32 cellular contexts compared by ENCODE assay signal in genomic region chr6:168925671-168926070, GRCh38.
"Had no signal": no experiment of that assay in that cellular context is flagged by ENCODE, and none has a peak within 500 bp of the region (broad histone marks: within the 10 kb centered on the region; RNA-seq: fewer than 3 reads in every experiment).

No MANE protein-coding gene starts in this region.

- H3K4me3 Mint-ChIP-seq: activated B cell treated with CpG ODN at 0.5 μM for 24 hours; activated CD8-positive, alpha-beta T cell treated with anti-CD3 and anti-CD28 coated beads for 36 hours; activated naive CD8-positive, alpha-beta T cell; activated T-cell treated with anti-CD3 and anti-CD28 coated beads, Interleukin-2, amount 50 U/mL, for 4 hours; activated T-helper 17 cell treated with anti-CD3 and anti-CD28 coated beads, Interleukin-2, amount 50 U/mL, for 72 hours; central memory CD8-positive, alpha-beta T cell; effector memory CD8-positive, alpha-beta T cell; T-helper 17 cell; T-helper 2 cell treated with Interferon-gamma antibody and Interleukin-4, amounts not matched to agents 5 μg/mL and 100 μg/mL, for 36 hours had no signal

- H3K4me1 Mint-ChIP-seq: activated B cell treated with CpG ODN at 0.5 μM for 24 hours; activated T-helper 17 cell treated with anti-CD3 and anti-CD28 coated beads, Interleukin-2, amount 50 U/mL, for 72 hours; central memory CD8-positive, alpha-beta T cell; T-helper 17 cell had no signal

- H3K27ac Mint-ChIP-seq: activated B cell treated with CpG ODN at 0.5 μM for 24 hours; activated CD8-positive, alpha-beta T cell treated with anti-CD3 and anti-CD28 coated beads for 36 hours; activated naive CD8-positive, alpha-beta T cell; activated T-helper 17 cell treated with anti-CD3 and anti-CD28 coated beads, Interleukin-2, amount 50 U/mL, for 72 hours; effector memory CD8-positive, alpha-beta T cell; T-helper 17 cell; T-helper 2 cell treated with Interferon-gamma antibody and Interleukin-4, amounts not matched to agents 5 μg/mL and 100 μg/mL, for 36 hours had no signal

- H3K9me3 ChIP-seq: gastrocnemius medialis had no signal

- DNase-seq: activated B cell treated with CpG ODN at 0.5 μM for 24 hours; activated CD4-positive, alpha-beta T cell treated with anti-CD3 and anti-CD28 coated beads for 48 hours; activated CD4-positive, alpha-beta T cell treated with anti-CD3 and anti-CD28 coated beads, Interleukin-2, amount 50 U/mL, for 1 hour; activated CD4-positive, alpha-beta T cell treated with anti-CD3 and anti-CD28 coated beads, Interleukin-2, amount 50 U/mL, for 48 hours; activated CD8-positive, alpha-beta T cell treated with anti-CD3 and anti-CD28 coated beads for 36 hours; activated effector memory CD4-positive, alpha-beta T cell treated with Interleukin-2 at 50 U/mL for 16 hours; activated gamma-delta T cell treated with Interleukin-2 at 50 U/mL for 16 hours; activated naive CD4-positive, alpha-beta T cell treated with anti-CD3 and anti-CD28 coated beads, Interleukin-2, amount 50 U/mL, for 16 hours; activated naive CD4-positive, alpha-beta T cell treated with Interleukin-2 at 50 U/mL for 16 hours; activated T-cell treated with anti-CD3 and anti-CD28 coated beads, Interleukin-2, amount 50 U/mL, for 4 hours; amniotic stem cell; anterior cingulate cortex; brain microvascular endothelial cell; cortex of kidney; dermis blood vessel endothelial cell; effector CD4-positive, alpha-beta T cell; effector memory CD8-positive, alpha-beta T cell; foreskin keratinocyte; gastrocnemius medialis; glutamatergic neuron; T-helper 1 cell; T-helper 17 cell; T1000; WERI-Rb-1 had no signal

- H3K27ac ChIP-seq: brain microvascular endothelial cell, foreskin keratinocyte, gastrocnemius medialis, WERI-Rb-1 had no signal

- H3K4me3 ChIP-seq: gastrocnemius medialis had no signal

- H3K4me1 ChIP-seq: foreskin keratinocyte, gastrocnemius medialis had no signal

- H3K27me3 Mint-ChIP-seq: activated T-helper 17 cell treated with anti-CD3 and anti-CD28 coated beads, Interleukin-2, amount 50 U/mL, for 72 hours had no signal

- H3K36me3 ChIP-seq: brain microvascular endothelial cell, gastrocnemius medialis, WERI-Rb-1 had no signal

- H3K9me3 Mint-ChIP-seq: activated B cell treated with CpG ODN at 0.5 μM for 24 hours; activated CD8-positive, alpha-beta T cell treated with anti-CD3 and anti-CD28 coated beads for 36 hours; activated T-cell treated with anti-CD3 and anti-CD28 coated beads, Interleukin-2, amount 50 U/mL, for 4 hours; activated T-helper 17 cell treated with anti-CD3 and anti-CD28 coated beads, Interleukin-2, amount 50 U/mL, for 72 hours; central memory CD8-positive, alpha-beta T cell; effector memory CD8-positive, alpha-beta T cell had no signal

- H3K36me3 Mint-ChIP-seq: activated naive CD8-positive, alpha-beta T cell had no signal

- ATAC-seq: activated CD4-positive, CD25-positive, alpha-beta regulatory T cell treated with anti-CD3 and anti-CD28 coated beads, Interleukin-2, amount 50 U/mL, for 24 hours; activated CD8-positive, alpha-beta T cell treated with anti-CD3 and anti-CD28 coated beads for 36 hours; activated T-cell treated with anti-CD3 and anti-CD28 coated beads, Interleukin-2, amount 50 U/mL, for 4 hours; activated T-helper 17 cell treated with anti-CD3 and anti-CD28 coated beads, Interleukin-2, amount 50 U/mL, for 72 hours; effector memory CD8-positive, alpha-beta T cell; esophagus mucosa; foreskin keratinocyte; gastrocnemius medialis; T-helper 17 cell had no signal

- FAIRE-seq: astrocyte, endometrium had no signal

- H3K27me3 ChIP-seq: brain microvascular endothelial cell, foreskin keratinocyte, gastrocnemius medialis had no signal
